In genomic region chr11:64400096-64400495, GRCh38 we compare ENCODE assay signal across 17 cellular contexts. TPM values are rescaled to one million over a fixed set of nuclear protein-coding genes. Genes with fewer than 3 reads are reported as not detected.
DNase-seq lines count a peak whose midpoint lies in the region; ATAC-seq and TF ChIP-seq lines count a peak whose summit lies in the region.
"Had no signal": no experiment of that assay in that cellular context is flagged by ENCODE, and none has a peak within 500 bp of the region (broad histone marks: within the 10 kb centered on the region; RNA-seq: fewer than 3 reads in every experiment).

No MANE protein-coding gene starts in this region.

- CTCF ChIA-PET in WTC11 (lab: Charles Lee): no interaction called here

- TF ChIP-seq CTCF in left ventricle myocardium inferior (IDR thresholded peaks at IDR 0.05; ENCODE audit: borderline replicate concordance) (no peak), right atrium auricular region (IDR thresholded peaks at IDR 0.05) (no peak), WTC11 (IDR thresholded peaks at IDR 0.05) (no peak)

- H3K27ac Mint-ChIP-seq in WTC11: no peak overlapping the region

- DNase-seq in left cardiac atrium (peak; percentile 53), left ventricle myocardium inferior (no peak), SW480 (ENCODE audit: low spot score) (peak; percentile 17), right atrium auricular region (ENCODE audit: low spot score) (peak; percentile 68), WTC11 (ENCODE audit: low spot score) (no peak)
- DNase-seq in stimulated activated CD4-positive, alpha-beta T cell treated with anti-CD3 and anti-CD28 coated beads, Interleukin-4, amount 100 ng/mL, for 1 hour: no peak
- DNase-seq: ACHN, dermis blood vessel endothelial cell, gastrocnemius medialis, NCI-H1105 treated with DMSO at 0.1 percent for 48 hours, NCI-H526 treated with DMSO at 0.1 percent for 48 hours, nucleus accumbens, SHP77 had no signal

- POLR2A ChIA-PET in WTC11 (lab: Charles Lee): no interaction called here

- H3K27ac ChIP-seq in left ventricle myocardium inferior (replicated peaks) (no peak overlapping the region), right atrium auricular region (no peak overlapping the region)
- H3K27ac ChIP-seq: gastrocnemius medialis, HL-60, tibial nerve had no signal

- H3K9me3 ChIP-seq in left ventricle myocardium inferior (replicated peaks) (no peaks in the 10 kb centered on the region), right atrium auricular region (no peaks in the 10 kb centered on the region)
- H3K9me3 ChIP-seq: gastrocnemius medialis had no signal

- ATAC-seq in left cardiac atrium (peak; percentile 62 to 78), WTC11 (no peak), GM19023 (IDR thresholded peaks at IDR 0.05; ENCODE audit: unreplicated experiment) (no peak), GM21367 (IDR thresholded peaks at IDR 0.05; ENCODE audit: unreplicated experiment) (no peak)
- ATAC-seq: gastrocnemius medialis had no signal

- H3K36me3 ChIP-seq in left ventricle myocardium inferior (no peaks in the 10 kb centered on the region), right atrium auricular region (no peaks in the 10 kb centered on the region)
- H3K36me3 ChIP-seq: gastrocnemius medialis, tibial nerve had no signal

- H3K27me3 Mint-ChIP-seq in WTC11 (ENCODE audit: low read depth): peaks cover 48% of the 10 kb centered on the region

- H3K4me3 ChIP-seq in left ventricle myocardium inferior (no peak overlapping the region), right atrium auricular region (no peak overlapping the region)
- H3K4me3 ChIP-seq: gastrocnemius medialis, tibial nerve had no signal

- peaks cover 7% of the 10 kb centered on the region; the same call in 1 of the 2 replicates for H3K9me3 Mint-ChIP-seq in WTC11

- intact Hi-C loops in left cardiac atrium (cut with DNase I): no loop called here
- intact Hi-C loops in left ventricle myocardium inferior (cut with micrococcal nuclease): no loop called here

- H3K27me3 ChIP-seq in left ventricle myocardium inferior (ENCODE audit: low read depth): peaks cover 9% of the 10 kb centered on the region
- no peaks in the 10 kb centered on the region for H3K27me3 ChIP-seq in right atrium auricular region
- H3K27me3 ChIP-seq: gastrocnemius medialis had no signal

- no peak overlapping the region for H3K4me3 Mint-ChIP-seq in WTC11

- no peaks in the 10 kb centered on the region for H3K36me3 Mint-ChIP-seq in WTC11

- peaks cover 23% of the 10 kb centered on the region for H3K4me1 Mint-ChIP-seq in WTC11

- H3K4me1 ChIP-seq in left ventricle myocardium inferior (peaks cover 20% of the 10 kb centered on the region), right atrium auricular region (peaks cover 0 to 8% of the 10 kb centered on the region in 2 donors)

TF ChIP-seq in WTC11, 78 proteins besides CTCF, POLR2A, EP300 and RAD21:
- TF ChIP-seq, protein P1, sequence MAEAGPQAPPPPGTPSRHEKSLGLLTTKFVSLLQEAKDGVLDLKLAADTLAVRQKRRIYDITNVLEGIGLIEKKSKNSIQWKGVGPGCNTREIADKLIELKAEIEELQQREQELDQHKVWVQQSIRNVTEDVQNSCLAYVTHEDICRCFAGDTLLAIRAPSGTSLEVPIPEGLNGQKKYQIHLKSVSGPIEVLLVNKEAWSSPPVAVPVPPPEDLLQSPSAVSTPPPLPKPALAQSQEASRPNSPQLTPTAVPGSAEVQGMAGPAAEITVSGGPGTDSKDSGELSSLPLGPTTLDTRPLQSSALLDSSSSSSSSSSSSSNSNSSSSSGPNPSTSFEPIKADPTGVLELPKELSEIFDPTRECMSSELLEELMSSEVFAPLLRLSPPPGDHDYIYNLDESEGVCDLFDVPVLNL (CRISPR knock-in tag; IDR thresholded peaks at IDR 0.05; ENCODE audit: borderline replicate concordance, low read depth): no peak
- TF ChIP-seq, protein P2, sequence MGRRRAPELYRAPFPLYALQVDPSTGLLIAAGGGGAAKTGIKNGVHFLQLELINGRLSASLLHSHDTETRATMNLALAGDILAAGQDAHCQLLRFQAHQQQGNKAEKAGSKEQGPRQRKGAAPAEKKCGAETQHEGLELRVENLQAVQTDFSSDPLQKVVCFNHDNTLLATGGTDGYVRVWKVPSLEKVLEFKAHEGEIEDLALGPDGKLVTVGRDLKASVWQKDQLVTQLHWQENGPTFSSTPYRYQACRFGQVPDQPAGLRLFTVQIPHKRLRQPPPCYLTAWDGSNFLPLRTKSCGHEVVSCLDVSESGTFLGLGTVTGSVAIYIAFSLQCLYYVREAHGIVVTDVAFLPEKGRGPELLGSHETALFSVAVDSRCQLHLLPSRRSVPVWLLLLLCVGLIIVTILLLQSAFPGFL (CRISPR knock-in tag; IDR thresholded peaks at IDR 0.05; ENCODE audit: borderline replicate concordance): no peak
- TF ChIP-seq, protein P3, sequence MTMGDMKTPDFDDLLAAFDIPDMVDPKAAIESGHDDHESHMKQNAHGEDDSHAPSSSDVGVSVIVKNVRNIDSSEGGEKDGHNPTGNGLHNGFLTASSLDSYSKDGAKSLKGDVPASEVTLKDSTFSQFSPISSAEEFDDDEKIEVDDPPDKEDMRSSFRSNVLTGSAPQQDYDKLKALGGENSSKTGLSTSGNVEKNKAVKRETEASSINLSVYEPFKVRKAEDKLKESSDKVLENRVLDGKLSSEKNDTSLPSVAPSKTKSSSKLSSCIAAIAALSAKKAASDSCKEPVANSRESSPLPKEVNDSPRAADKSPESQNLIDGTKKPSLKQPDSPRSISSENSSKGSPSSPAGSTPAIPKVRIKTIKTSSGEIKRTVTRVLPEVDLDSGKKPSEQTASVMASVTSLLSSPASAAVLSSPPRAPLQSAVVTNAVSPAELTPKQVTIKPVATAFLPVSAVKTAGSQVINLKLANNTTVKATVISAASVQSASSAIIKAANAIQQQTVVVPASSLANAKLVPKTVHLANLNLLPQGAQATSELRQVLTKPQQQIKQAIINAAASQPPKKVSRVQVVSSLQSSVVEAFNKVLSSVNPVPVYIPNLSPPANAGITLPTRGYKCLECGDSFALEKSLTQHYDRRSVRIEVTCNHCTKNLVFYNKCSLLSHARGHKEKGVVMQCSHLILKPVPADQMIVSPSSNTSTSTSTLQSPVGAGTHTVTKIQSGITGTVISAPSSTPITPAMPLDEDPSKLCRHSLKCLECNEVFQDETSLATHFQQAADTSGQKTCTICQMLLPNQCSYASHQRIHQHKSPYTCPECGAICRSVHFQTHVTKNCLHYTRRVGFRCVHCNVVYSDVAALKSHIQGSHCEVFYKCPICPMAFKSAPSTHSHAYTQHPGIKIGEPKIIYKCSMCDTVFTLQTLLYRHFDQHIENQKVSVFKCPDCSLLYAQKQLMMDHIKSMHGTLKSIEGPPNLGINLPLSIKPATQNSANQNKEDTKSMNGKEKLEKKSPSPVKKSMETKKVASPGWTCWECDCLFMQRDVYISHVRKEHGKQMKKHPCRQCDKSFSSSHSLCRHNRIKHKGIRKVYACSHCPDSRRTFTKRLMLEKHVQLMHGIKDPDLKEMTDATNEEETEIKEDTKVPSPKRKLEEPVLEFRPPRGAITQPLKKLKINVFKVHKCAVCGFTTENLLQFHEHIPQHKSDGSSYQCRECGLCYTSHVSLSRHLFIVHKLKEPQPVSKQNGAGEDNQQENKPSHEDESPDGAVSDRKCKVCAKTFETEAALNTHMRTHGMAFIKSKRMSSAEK (CRISPR knock-in tag; IDR thresholded peaks at IDR 0.05; ENCODE audit: borderline replicate concordance): no peak

RNA-seq across cellular contexts. Expression of gene RPS6KA4, which starts 41.1 kb away (rescaled TPM):
- total RNA-seq in left cardiac atrium (10 to 100 TPM; 18.1 to 20.1 TPM), left ventricle myocardium inferior (16.8 TPM), right atrium auricular region (10 to 100 TPM; 11.4 to 22.2 TPM), WTC11 (2021) (16.8 to 18.3 TPM (median 18.3 TPM) in 3 replicates)

Comparison
In these comparisons a context has a peak if more than half of its experiments do, and no peak if none do; other contexts are left out.
1. DNase-seq: peak in left cardiac atrium (single experiment), SW480 (single experiment) and right atrium auricular region (single experiment); none in left ventricle myocardium inferior (single experiment), WTC11 (single experiment) and stimulated activated CD4-positive, alpha-beta T cell treated with anti-CD3 and anti-CD28 coated beads, Interleukin-4, amount 100 ng/mL, for 1 hour (single experiment).
2. ATAC-seq: peak in left cardiac atrium (2 of 2); none in WTC11 (single experiment), GM19023 (single experiment) and GM21367 (single experiment).